27 cellular contexts compared by ENCODE assay signal in the genomic region with DNA sequence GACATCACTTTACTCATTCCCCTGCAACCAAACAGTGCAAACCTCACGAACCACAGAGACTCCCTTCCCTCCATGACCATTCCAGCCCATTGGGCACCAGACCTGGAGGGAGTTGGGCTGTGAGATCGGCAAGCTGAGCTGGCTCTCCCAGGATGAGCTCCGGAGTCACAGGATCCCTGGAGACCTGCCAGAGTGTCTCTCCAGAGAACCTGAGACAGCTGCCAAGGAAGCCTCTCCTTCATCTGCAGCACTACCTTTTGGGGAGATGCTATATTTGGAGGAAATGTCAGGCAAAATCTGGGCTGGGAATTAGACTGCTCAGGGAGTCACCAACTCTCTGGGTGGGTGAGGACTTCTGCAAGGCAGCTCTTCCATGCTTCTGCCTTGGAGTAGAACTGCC.
"Had no signal": no experiment of that assay in that cellular context is flagged by ENCODE, and none has a peak within 500 bp of the region (broad histone marks: within the 10 kb centered on the region; RNA-seq: fewer than 3 reads in every experiment).

No MANE protein-coding gene starts in this region.

- H3K4me3 ChIP-seq: breast epithelium, Peyer's patch had no signal

- H3K27me3 ChIP-seq: breast epithelium, Peyer's patch had no signal

- H3K9me3 Mint-ChIP-seq: activated naive CD4-positive, alpha-beta T cell treated with anti-CD3 and anti-CD28 coated beads, Interleukin-2, amount 50 U/mL, for 24 hours; activated T-helper 1 cell treated with anti-CD3 and anti-CD28 coated beads, Interleukin-12 subunit alpha, Interleukin-12 subunit beta, Interleukin-2, Interleukin-4 antibody, amounts not matched to agents 30 ng/mL and 10 ng/mL and 1 ng/mL, durations not matched to agents 14 hours and 24 hours and 36 hours; WTC11 had no signal

- H3K4me1 ChIP-seq: breast epithelium, Peyer's patch had no signal

- H3K36me3 ChIP-seq: breast epithelium, Peyer's patch had no signal

- DNase-seq: activated CD4-positive, alpha-beta T cell treated with anti-CD3 and anti-CD28 coated beads for 48 hours; activated CD4-positive, alpha-beta T cell treated with anti-CD3 and anti-CD28 coated beads, Interleukin-2, amount 50 U/mL, for 4 hours; activated CD4-positive, CD25-positive, alpha-beta regulatory T cell treated with anti-CD3 and anti-CD28 coated beads, Interleukin-2, amount 50 U/mL, for 72 hours; activated CD8-positive, alpha-beta memory T cell treated with anti-CD3 and anti-CD28 coated beads, Interleukin-2, amount 50 U/mL, for 48 hours; activated CD8-positive, alpha-beta T cell treated with anti-CD3 and anti-CD28 coated beads, Interleukin-2, amount 10 ng/mL, durations not matched to agents 7 days and 5 days; activated effector memory CD4-positive, alpha-beta T cell treated with Interleukin-2 at 50 U/mL for 16 hours; activated naive CD4-positive, alpha-beta T cell; activated T-cell treated with anti-CD3 and anti-CD28 coated beads, Interleukin-2, amount 50 U/mL, for 1 hour; aorta; central memory CD4-positive, alpha-beta T cell; Kasumi-1; KBM-7; NCI-H1105 treated with DMSO at 0.1 percent for 48 hours; NCI-H1436 treated with DMSO at 0.1 percent for 48 hours; NCI-H187; NCI-H345; NCI-H510A; NCI-H526 treated with DMSO at 0.1 percent for 48 hours; NCI-H82; Peyer's patch; SIG-M5; T-helper 17 cell; T-helper 9 cell had no signal

- ATAC-seq: activated CD8-positive, alpha-beta T cell treated with anti-CD3 and anti-CD28 coated beads, Interleukin-2, amount 10 ng/mL, durations not matched to agents 7 days and 5 days; T-helper 17 cell; WTC11 had no signal

- H3K27me3 Mint-ChIP-seq: activated naive CD4-positive, alpha-beta T cell treated with anti-CD3 and anti-CD28 coated beads, Interleukin-2, amount 50 U/mL, for 24 hours; T-helper 17 cell had no signal

- H3K36me3 Mint-ChIP-seq: activated naive CD4-positive, alpha-beta T cell treated with anti-CD3 and anti-CD28 coated beads, Interleukin-2, amount 50 U/mL, for 24 hours; WTC11 had no signal

- H3K27ac Mint-ChIP-seq: activated CD8-positive, alpha-beta T cell treated with anti-CD3 and anti-CD28 coated beads, Interleukin-2, amount 10 ng/mL, durations not matched to agents 7 days and 5 days; activated naive CD4-positive, alpha-beta T cell treated with anti-CD3 and anti-CD28 coated beads, Interleukin-2, amount 50 U/mL, for 24 hours; activated T-helper 1 cell treated with anti-CD3 and anti-CD28 coated beads, Interleukin-12 subunit alpha, Interleukin-12 subunit beta, Interleukin-2, Interleukin-4 antibody, amounts not matched to agents 30 ng/mL and 10 ng/mL and 1 ng/mL, durations not matched to agents 14 hours and 24 hours and 36 hours; T-helper 17 cell; WTC11 had no signal

- H3K4me3 Mint-ChIP-seq: activated CD8-positive, alpha-beta T cell treated with anti-CD3 and anti-CD28 coated beads, Interleukin-2, amount 10 ng/mL, durations not matched to agents 7 days and 5 days; activated naive CD4-positive, alpha-beta T cell treated with anti-CD3 and anti-CD28 coated beads, Interleukin-2, amount 50 U/mL, for 24 hours; activated T-helper 1 cell treated with anti-CD3 and anti-CD28 coated beads, Interleukin-12 subunit alpha, Interleukin-12 subunit beta, Interleukin-2, Interleukin-4 antibody, amounts not matched to agents 30 ng/mL and 10 ng/mL and 1 ng/mL, durations not matched to agents 14 hours and 24 hours and 36 hours; T-helper 17 cell; WTC11 had no signal

- H3K27ac ChIP-seq: breast epithelium, Peyer's patch had no signal

- H3K4me1 Mint-ChIP-seq: WTC11 had no signal

- H3K9me3 ChIP-seq: breast epithelium, Peyer's patch had no signal
